In the genomic region with DNA sequence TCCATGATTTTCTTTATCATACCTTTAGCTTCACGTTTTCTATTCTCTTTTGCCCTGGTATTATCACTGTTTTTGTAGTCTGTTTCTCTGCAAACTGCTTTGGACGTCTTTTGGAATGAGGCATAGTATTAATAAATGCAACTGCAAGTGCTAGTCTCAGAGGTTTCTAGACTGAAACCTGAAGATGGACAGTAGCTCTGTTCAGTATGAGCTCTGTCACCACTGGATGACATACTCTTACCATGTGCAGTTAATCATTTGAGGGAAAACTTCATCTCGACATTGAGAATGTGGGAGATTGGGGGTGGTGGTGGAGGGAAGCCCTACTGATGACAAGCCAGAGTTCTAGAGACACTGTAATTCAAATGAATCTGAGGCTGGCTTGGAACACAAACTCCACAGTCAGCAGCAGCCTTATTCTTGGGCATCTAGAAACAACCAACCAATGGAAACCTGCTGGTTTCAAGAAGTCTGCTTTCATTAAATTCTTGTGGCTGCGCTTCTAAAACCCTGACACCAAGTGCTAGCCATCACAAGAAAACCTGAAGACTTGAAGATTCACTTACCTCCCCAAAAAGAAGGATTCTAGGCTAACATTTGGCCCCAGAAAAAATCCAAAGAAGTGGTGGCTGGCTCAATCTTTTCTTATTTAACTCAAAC, we compare ENCODE assay signal across 22 cellular contexts.
"Had no signal": no experiment of that assay in that cellular context is flagged by ENCODE, and none has a peak within 500 bp of the region (broad histone marks: within the 10 kb centered on the region; RNA-seq: fewer than 3 reads in every experiment).

No MANE protein-coding gene starts in this region.

- H3K27me3 ChIP-seq: ascending aorta, esophagus muscularis mucosa, hepatocyte, neutrophil, ovary, testis, vagina had no signal

- H3K36me3 ChIP-seq: ascending aorta, esophagus muscularis mucosa, neutrophil, ovary, prostate gland, vagina had no signal

- H3K27ac ChIP-seq: esophagus muscularis mucosa, hepatocyte, neutrophil, ovary, prostate gland, testis, vagina had no signal

- H3K4me1 Mint-ChIP-seq: central memory CD8-positive, alpha-beta T cell; stimulated activated naive B cell treated with anti-CD40 and anti-IgM and Interleukin-4, amounts not matched to agents 10 μg/mL and 1 μg/mL and 100 μg/mL, for 72 hours had no signal

- H3K27ac Mint-ChIP-seq: activated CD8-positive, alpha-beta T cell treated with anti-CD3 and anti-CD28 coated beads, Interleukin-2, amount 10 ng/mL, durations not matched to agents 7 days and 5 days; activated naive CD4-positive, alpha-beta T cell treated with anti-CD3 and anti-CD28 coated beads, Interleukin-2, amount 50 U/mL, for 72 hours; activated T-helper 17 cell treated with anti-CD3 and anti-CD28 coated beads, Interleukin-2, amount 50 U/mL, for 72 hours; effector memory CD8-positive, alpha-beta T cell; natural killer cell treated with Interleukin-12 subunit alpha and Interleukin-12 subunit beta and Interleukin-15 and Interleukin-18, amount 100 ng/mL, for 72 hours; stimulated activated naive B cell treated with anti-CD40 and anti-IgM and Interleukin-4, amounts not matched to agents 10 μg/mL and 1 μg/mL and 100 μg/mL, for 72 hours; type B pancreatic cell had no signal

- H3K9me3 Mint-ChIP-seq: activated T-helper 17 cell treated with anti-CD3 and anti-CD28 coated beads, Interleukin-2, amount 50 U/mL, for 72 hours; central memory CD8-positive, alpha-beta T cell; effector memory CD8-positive, alpha-beta T cell; natural killer cell treated with Interleukin-12 subunit alpha and Interleukin-12 subunit beta and Interleukin-15 and Interleukin-18, amount 100 ng/mL, for 72 hours; stimulated activated naive B cell treated with anti-CD40 and anti-IgM and Interleukin-4, amounts not matched to agents 10 μg/mL and 1 μg/mL and 100 μg/mL, for 72 hours; type B pancreatic cell had no signal

- ATAC-seq: activated CD8-positive, alpha-beta T cell treated with anti-CD3 and anti-CD28 coated beads, Interleukin-2, amount 10 ng/mL, durations not matched to agents 7 days and 5 days; activated naive CD4-positive, alpha-beta T cell treated with anti-CD3 and anti-CD28 coated beads, Interleukin-2, amount 50 U/mL, for 72 hours; activated T-helper 17 cell treated with anti-CD3 and anti-CD28 coated beads, Interleukin-2, amount 50 U/mL, for 72 hours; effector memory CD8-positive, alpha-beta T cell; left ventricle myocardium superior; natural killer cell treated with Interleukin-12 subunit alpha and Interleukin-12 subunit beta and Interleukin-15 and Interleukin-18, amount 100 ng/mL, for 72 hours; stimulated activated naive B cell treated with anti-CD40 and anti-IgM and Interleukin-4, amounts not matched to agents 10 μg/mL and 1 μg/mL and 100 μg/mL, for 72 hours had no signal

- H3K4me3 ChIP-seq: ascending aorta, esophagus muscularis mucosa, hepatocyte, ovary, prostate gland, testis, vagina had no signal

- H3K36me3 Mint-ChIP-seq: natural killer cell treated with Interleukin-12 subunit alpha and Interleukin-12 subunit beta and Interleukin-15 and Interleukin-18, amount 100 ng/mL, for 72 hours had no signal

- H3K4me3 Mint-ChIP-seq: activated CD8-positive, alpha-beta T cell treated with anti-CD3 and anti-CD28 coated beads, Interleukin-2, amount 10 ng/mL, durations not matched to agents 7 days and 5 days; activated T-helper 17 cell treated with anti-CD3 and anti-CD28 coated beads, Interleukin-2, amount 50 U/mL, for 72 hours; central memory CD8-positive, alpha-beta T cell; effector memory CD8-positive, alpha-beta T cell; natural killer cell treated with Interleukin-12 subunit alpha and Interleukin-12 subunit beta and Interleukin-15 and Interleukin-18, amount 100 ng/mL, for 72 hours; stimulated activated naive B cell treated with anti-CD40 and anti-IgM and Interleukin-4, amounts not matched to agents 10 μg/mL and 1 μg/mL and 100 μg/mL, for 72 hours; type B pancreatic cell had no signal

- H3K27me3 Mint-ChIP-seq: activated T-helper 17 cell treated with anti-CD3 and anti-CD28 coated beads, Interleukin-2, amount 50 U/mL, for 72 hours; central memory CD8-positive, alpha-beta T cell; effector memory CD8-positive, alpha-beta T cell; natural killer cell treated with Interleukin-12 subunit alpha and Interleukin-12 subunit beta and Interleukin-15 and Interleukin-18, amount 100 ng/mL, for 72 hours; stimulated activated naive B cell treated with anti-CD40 and anti-IgM and Interleukin-4, amounts not matched to agents 10 μg/mL and 1 μg/mL and 100 μg/mL, for 72 hours; type B pancreatic cell had no signal

- DNase-seq: activated CD4-positive, alpha-beta T cell treated with anti-CD3 and anti-CD28 coated beads for 1 hour; activated CD4-positive, alpha-beta T cell treated with anti-CD3 and anti-CD28 coated beads, Interleukin-2, amount 50 U/mL, for 1 hour; activated CD8-positive, alpha-beta T cell treated with anti-CD3 and anti-CD28 coated beads, Interleukin-2, amount 10 ng/mL, durations not matched to agents 7 days and 5 days; effector memory CD8-positive, alpha-beta T cell; glutamatergic neuron; left ventricle myocardium superior; ovary; stimulated activated CD4-positive, alpha-beta T cell treated with anti-CD3 and anti-CD28 coated beads, Interleukin-2, amount 100 ng/mL, for 48 hours; stimulated activated CD8-positive, alpha-beta memory T cell treated with anti-CD3 and anti-CD28 coated beads, Interleukin-4, amount 100 ng/mL, for 48 hours; stimulated activated naive B cell treated with anti-CD40 and anti-IgM and Interleukin-4, amounts not matched to agents 10 μg/mL and 1 μg/mL and 100 μg/mL, for 72 hours; testis had no signal
